Comparison of ENCODE assay signal across 20 cellular contexts in genomic region chr15:79049416-79049815, GRCh38. TPM values are rescaled to one million over a fixed set of nuclear protein-coding genes. Genes with fewer than 3 reads are reported as not detected.
DNase-seq lines count a peak whose midpoint lies in the region; ATAC-seq, FAIRE-seq and TF ChIP-seq lines count a peak whose summit lies in the region.
"Had no signal": no experiment of that assay in that cellular context is flagged by ENCODE, and none has a peak within 500 bp of the region (broad histone marks: within the 10 kb centered on the region; RNA-seq: fewer than 3 reads in every experiment).

No MANE protein-coding gene starts in this region.

- FAIRE-seq in H1 (lab: Jason Lieb, UNC), result no peak
- no peak for FAIRE-seq in small intestine (lab: Jason Lieb, UNC)
- FAIRE-seq: H54 had no signal

- WGBS in H9 (ENCODE audit: extremely low coverage, insufficient read length, low lambda C conversion rate), result no CpG with 5 or more reads among the region's 9 CpGs
- WGBS in H1 (ENCODE audit: extremely low coverage in 1 of 2, insufficient coverage in 1 of 2, insufficient read length in 1 of 2, insufficient replicate concordance in 2 of 2, low coverage in 1 of 2, low lambda C conversion rate in 2 of 2, missing lambda C conversion rate in 1 of 2), 2 experiments, result 87% methylated on average over 8 of the region's 9 CpGs; no CpG with 5 or more reads in 1 of the 2 experiments
- 80 to 89% (median 85%) methylated on average over 9 of the region's 9 CpGs for WGBS in small intestine, 3 donors

- no peak overlapping the region for H2BK15ac ChIP-seq in H9 (ENCODE audit: low read depth, low read length)
- no peak overlapping the region for H2BK15ac ChIP-seq in H1 (ENCODE audit: low read length)

- no peak overlapping the region for H3K9ac ChIP-seq in BLaER1
- no peak overlapping the region for H3K9ac ChIP-seq in H9 (ENCODE audit: extremely low read depth, insufficient read length, low read length)
- no peak overlapping the region for H3K9ac ChIP-seq in H1 (replicated peaks in 1 of 4; ENCODE audit: extremely low read depth in 1 of 4, low read depth in 3 of 4, low read length in 3 of 4)

- H3K36me3 Mint-ChIP-seq in H9 (ENCODE audit: insufficient read depth in 1 of 3, low read depth in 3 of 3), result no peaks in the 10 kb centered on the region
- H3K36me3 Mint-ChIP-seq: CD4-positive, CD25-positive, alpha-beta regulatory T cell; CD8-positive, alpha-beta memory T cell had no signal

- no peak overlapping the region for H3K27ac ChIP-seq in BLaER1
- no peak overlapping the region for H3K27ac ChIP-seq in H9 (ENCODE audit: insufficient read length, low read depth, low read length)
- H3K27ac ChIP-seq in H1 (ENCODE audit: low read depth, low read length), result no peak overlapping the region
- H3K27ac ChIP-seq in small intestine (ENCODE audit: low read depth in 1 of 2, low read length in 1 of 2), result no peak overlapping the region

- H3K18ac ChIP-seq in H9 (ENCODE audit: insufficient read length, low read depth, low read length), result no peak overlapping the region
- no peak overlapping the region for H3K18ac ChIP-seq in H1 (ENCODE audit: extremely low read depth, low read length)

- peaks cover 63% of the 10 kb centered on the region for H3K4me1 ChIP-seq in BLaER1
- H3K4me1 ChIP-seq in H9 (ENCODE audit: insufficient read depth, low read length), result no peaks in the 10 kb centered on the region
- H3K4me1 ChIP-seq in H1 (replicated peaks in 1 of 4; ENCODE audit: control insufficient read depth in 3 of 4, insufficient read depth in 4 of 4, low read length in 3 of 4), result no peaks in the 10 kb centered on the region; a peak in 1 of 7 replicates
- no peaks in the 10 kb centered on the region for H3K4me1 ChIP-seq in small intestine (ENCODE audit: control insufficient read depth in 2 of 2, insufficient read depth in 1 of 2, low read depth in 1 of 2, low read length in 1 of 2)

- no peak for TF ChIP-seq POLR2A in H1 (IDR thresholded peaks at IDR 0.05; ENCODE audit: control extremely low read depth in 1 of 2, low read depth in 2 of 2, low read length in 2 of 2)

- H2BK20ac ChIP-seq in H9 (ENCODE audit: low read depth, low read length, poor library complexity, severe bottlenecking) (no peak overlapping the region), H1 (ENCODE audit: low read length) (no peak overlapping the region)

- H3K27me3 ChIP-seq in BLaER1, result no peaks in the 10 kb centered on the region
- H3K27me3 ChIP-seq in H9 (ENCODE audit: insufficient read depth, low read length), result no peaks in the 10 kb centered on the region
- peaks cover 0 to 5% (median 0%) of the 10 kb centered on the region in 4 experiments; a peak in 3 of 7 replicates for H3K27me3 ChIP-seq in H1 (replicated peaks in 1 of 4; ENCODE audit: control insufficient read depth in 3 of 4, extremely low read depth in 1 of 4, insufficient read depth in 3 of 4, low read length in 3 of 4)
- H3K27me3 ChIP-seq in small intestine (ENCODE audit: control insufficient read depth in 2 of 2, insufficient read depth in 2 of 2, low read length in 2 of 2), result peaks cover 0 to 2% of the 10 kb centered on the region in 2 donors

- H4K20me1 ChIP-seq in BLaER1, result no peaks in the 10 kb centered on the region
- H4K20me1 ChIP-seq in H9 (ENCODE audit: control insufficient read depth, insufficient read depth, insufficient read length), result no peaks in the 10 kb centered on the region
- no peaks in the 10 kb centered on the region for H4K20me1 ChIP-seq in H1 (replicated peaks in 1 of 2; ENCODE audit: control insufficient read depth in 1 of 2, insufficient read depth in 2 of 2, low read length in 2 of 2)

- H3K23me2 ChIP-seq in H9 (ENCODE audit: insufficient read length, low read depth, low read length, poor library complexity, severe bottlenecking), result no peaks in the 10 kb centered on the region
- no peaks in the 10 kb centered on the region for H3K23me2 ChIP-seq in H1 (ENCODE audit: low read depth, low read length)

- H3K27me3 Mint-ChIP-seq in H9 (ENCODE audit: low read depth), result peaks cover 54% of the 10 kb centered on the region

- H2BK5ac ChIP-seq in H9 (ENCODE audit: insufficient read length, low read length), result no peak overlapping the region
- H2BK5ac ChIP-seq in H1 (ENCODE audit: low read depth, low read length), result no peak overlapping the region

- H2BK120ac ChIP-seq in H9 (ENCODE audit: low read depth, low read length, poor library complexity, severe bottlenecking) (no peak overlapping the region), H1 (replicated peaks; ENCODE audit: low read depth, low read length) (no peak overlapping the region)

- H3K4me3 ChIP-seq in BLaER1, result no peak overlapping the region
- no peak overlapping the region for H3K4me3 ChIP-seq in H1 (ENCODE audit: extremely low read depth in 1 of 4, insufficient read depth in 2 of 4, low read depth in 3 of 4, low read length in 4 of 4)
- H3K4me3 ChIP-seq in small intestine (ENCODE audit: low read depth in 1 of 2, low read length in 2 of 2), result no peak overlapping the region
- H3K4me3 ChIP-seq: GM12878 had no signal

- H3K4me2 ChIP-seq in BLaER1 (peak overlapping the region; percentile 84), H9 (ENCODE audit: insufficient read depth, insufficient read length, low read length) (no peak overlapping the region), H1 (ENCODE audit: insufficient read depth in 1 of 2, low read depth in 2 of 2, low read length in 2 of 2) (no peak overlapping the region)

- H3K23ac ChIP-seq in H9 (ENCODE audit: insufficient read length, low read depth, low read length) (no peak overlapping the region), H1 (ENCODE audit: insufficient read length) (no peak overlapping the region)

- H2AK5ac ChIP-seq in H9 (ENCODE audit: insufficient read length, low read length), result no peak overlapping the region
- H2AK5ac ChIP-seq in H1 (ENCODE audit: low read depth, low read length), result no peak overlapping the region

- CTCF ChIA-PET in H1 (lab: Charles Lee; ENCODE audit: partially characterized antibody), result interaction anchor here (0.8 to 22.1 kb wide), 11 partner anchors 8 to 135 kb away, joined by 3 to 236 read pairs (median 5); no protein-coding TSS in a partner anchor

- H3K14ac ChIP-seq in H9 (ENCODE audit: insufficient read depth, low read length) (no peak overlapping the region), H1 (ENCODE audit: insufficient read length) (no peak overlapping the region)

- no peak overlapping the region; a peak in 1 of 7 replicates for H3K27ac Mint-ChIP-seq in H9
- H3K27ac Mint-ChIP-seq: CD4-positive, CD25-positive, alpha-beta regulatory T cell; HFFc6 had no signal

- H3K9me3 Mint-ChIP-seq in H9, result no peaks in the 10 kb centered on the region
- H3K9me3 Mint-ChIP-seq: CD8-positive, alpha-beta memory T cell; HFFc6 had no signal

- no peak overlapping the region for H3K4me3 Mint-ChIP-seq in H9
- H3K4me3 Mint-ChIP-seq: CD4-positive, CD25-positive, alpha-beta regulatory T cell; CD8-positive, alpha-beta memory T cell; HFFc6 had no signal

- H3K79me2 ChIP-seq in H9 (ENCODE audit: insufficient read depth, low read length) (no peaks in the 10 kb centered on the region), H1 (ENCODE audit: control insufficient read depth in 1 of 2, insufficient read depth in 2 of 2, low read length in 2 of 2) (no peaks in the 10 kb centered on the region)

- no peak overlapping the region for H4K5ac ChIP-seq in H9 (ENCODE audit: insufficient read length, low read depth, low read length)
- no peak overlapping the region for H4K5ac ChIP-seq in H1 (ENCODE audit: insufficient read length, low read depth, low read length)

- no peak overlapping the region for H3K4ac ChIP-seq in H9 (ENCODE audit: low read depth, low read length)
- H3K4ac ChIP-seq in H1 (replicated peaks; ENCODE audit: insufficient read length, low read depth, low read length), result no peak overlapping the region

- no peak for DNase-seq in H9
- no peak for DNase-seq in H1 (ENCODE audit: low read depth in 1 of 2, low spot score in 2 of 2)
- DNase-seq in posterior vena cava (ENCODE audit: low spot score), result peak; percentile 78
- no peak for DNase-seq in small intestine
- DNase-seq: 8988T; C1 segment of cervical spinal cord; CD4-positive, CD25-positive, alpha-beta regulatory T cell; CD8-positive, alpha-beta memory T cell; COR-L47; DMS 273 treated with DMSO at 0.1 percent for 48 hours; DMS53; DND-41; EL; HFFc6 had no signal

- no peaks in the 10 kb centered on the region for H3K36me3 ChIP-seq in BLaER1
- no peaks in the 10 kb centered on the region for H3K36me3 ChIP-seq in H1 (ENCODE audit: control insufficient read depth in 2 of 4, insufficient read depth in 4 of 4, low read length in 3 of 4)
- H3K36me3 ChIP-seq in small intestine (ENCODE audit: control insufficient read depth in 2 of 2, insufficient read depth in 2 of 2, low read length in 2 of 2), result no peaks in the 10 kb centered on the region

- no peak overlapping the region for H3T11ph ChIP-seq in H9 (ENCODE audit: low read length)

- ATAC-seq in HG02759 (IDR thresholded peaks at IDR 0.05; ENCODE audit: unreplicated experiment), result no peak
- ATAC-seq in HG03159 (IDR thresholded peaks at IDR 0.05; ENCODE audit: unreplicated experiment), result no peak
- ATAC-seq: GM12878, HCT116 had no signal

- no peaks in the 10 kb centered on the region for H3K9me3 ChIP-seq in BLaER1
- no peaks in the 10 kb centered on the region for H3K9me3 ChIP-seq in H9 (ENCODE audit: control insufficient read depth, low read depth, low read length)
- no peaks in the 10 kb centered on the region for H3K9me3 ChIP-seq in H1 (ENCODE audit: insufficient read depth in 2 of 2, low read depth in 1 of 2, low read length in 1 of 2)
- H3K9me3 ChIP-seq in small intestine (ENCODE audit: control insufficient read depth, low read depth), result no peaks in the 10 kb centered on the region

- H3K4me1 Mint-ChIP-seq in H9, result no peaks in the 10 kb centered on the region
- H3K4me1 Mint-ChIP-seq: CD4-positive, CD25-positive, alpha-beta regulatory T cell; CD8-positive, alpha-beta memory T cell had no signal

- no peak for TF ChIP-seq EP300 in H1 (IDR thresholded peaks at IDR 0.05; ENCODE audit: borderline replicate concordance in 1 of 2, low read depth in 2 of 2, low read length in 2 of 2)

- peak; percentile 20 to 46 for TF ChIP-seq RAD21 in H1 (IDR thresholded peaks at IDR 0.05 in 1 of 2, conservative IDR thresholded peaks at IDR 0.05 in 1 of 2; ENCODE audit: low read depth in 2 of 2, low read length in 2 of 2)

- H3K79me1 ChIP-seq in H9 (ENCODE audit: insufficient read depth, low read depth, low read length, poor library complexity, severe bottlenecking) (no peaks in the 10 kb centered on the region), H1 (ENCODE audit: low read depth, low read length) (no peaks in the 10 kb centered on the region)

- no peak overlapping the region for H4K91ac ChIP-seq in H9 (ENCODE audit: insufficient read length, low read depth, low read length)
- no peak overlapping the region for H4K91ac ChIP-seq in H1 (replicated peaks; ENCODE audit: insufficient read length, low read length)

- no peak overlapping the region for H3K56ac ChIP-seq in H9 (ENCODE audit: insufficient read length, low read depth, low read length)
- no peak overlapping the region for H3K56ac ChIP-seq in H1 (replicated peaks; ENCODE audit: insufficient read length, low read depth, low read length)

- TF ChIP-seq CTCF in H9 (conservative IDR thresholded peaks at IDR 0.05) (peak; percentile 35; the same call in 2 of the 3 replicates), H1 (IDR thresholded peaks at IDR 0.05; ENCODE audit: control extremely low read depth in 1 of 3, insufficient read depth in 1 of 3, low read depth in 1 of 3, low read length in 3 of 3) (peak; percentile 13 to 49 (median 43); a peak in 3 of 4 replicates)

- POLR2A ChIA-PET in H1 (lab: Charles Lee; ENCODE audit: partially characterized antibody), result interaction anchor here (0.6 kb wide), 1 partner anchor 111 kb away, joined by 4 read pairs; no protein-coding TSS in a partner anchor

- intact Hi-C loops in posterior vena cava (cut with DNase I), result no loop called here

- H2BK12ac ChIP-seq in H9 (ENCODE audit: insufficient read length, low read depth, low read length) (no peak overlapping the region), H1 (ENCODE audit: low read depth, low read length) (no peak overlapping the region)

- H4K8ac ChIP-seq in H9 (replicated peaks; ENCODE audit: insufficient read length, low read depth, low read length) (no peak overlapping the region), H1 (ENCODE audit: extremely low read depth, insufficient read depth, low read length) (no peak overlapping the region)

- no peak overlapping the region for H2AFZ ChIP-seq in H9 (ENCODE audit: low read length)
- H2AFZ ChIP-seq in H1 (ENCODE audit: low read length), result no peak overlapping the region

RNA-seq across cellular contexts. Expression of gene RASGRF1, which starts 41.2 kb away (rescaled TPM):
- total RNA-seq in H9 (2021) (0.33 and 0.48 TPM in 2 replicates), posterior vena cava (under 1 TPM; 0.09 to 0.10 TPM)
- total RNA-seq in H1 (2021; fragmentation: NEBNext Ultra II Directional; extraction: Animal tissue kit (Norgen Biotek cat#: 25700)), result 0.34 and 0.67 TPM in 2 replicates
- polyA plus RNA-seq in H1 (2011; rRNA removed) (0.42 and 0.61 TPM in 2 replicates), small intestine (under 1 TPM in 1 of 3 donors, not detected in 2; 0.10 TPM)
- 0.40 TPM for polyA plus RNA-seq in H1 (2011; cell fraction: cytosol; rRNA removed)
- polyA plus RNA-seq in H1 (2011; cell fraction: nucleus; rRNA removed), result 1.1 TPM
- polyA plus RNA-seq in H1 (2012, experiment 1 of 2), result 0.46 to 1.0 TPM (median 0.54 TPM) in 4 replicates
- 0.10 TPM for polyA plus RNA-seq in H1 (2012, experiment 2 of 2)
- polyA plus RNA-seq in H1 (2013, experiment 1 of 2), result 0.12 TPM
- polyA plus RNA-seq in H1 (2013, experiment 2 of 2), result 0.11 TPM
- polyA minus RNA-seq in H1 (2011; rRNA and poly(A)+ RNA removed), result 1.1 and 1.2 TPM in 2 replicates
- polyA minus RNA-seq in H1 (2011; cell fraction: cytosol; rRNA and poly(A)+ RNA removed), result 1.0 TPM
- polyA minus RNA-seq in H1 (2011; cell fraction: nucleus; rRNA and poly(A)+ RNA removed), result 2.0 TPM
- total RNA-seq: CD4-positive, CD25-positive, alpha-beta regulatory T cell; CD8-positive, alpha-beta memory T cell had no signal
- polyA plus RNA-seq: CD4-positive, CD25-positive, alpha-beta regulatory T cell; CD8-positive, alpha-beta memory T cell had no signal
